8 cellular contexts compared by ENCODE assay signal in genomic region chr3:81419196-81419595, GRCh38.
DNase-seq lines count a peak whose midpoint lies in the region; ATAC-seq and TF ChIP-seq lines count a peak whose summit lies in the region.

No MANE protein-coding gene starts in this region.

- no peaks in the 10 kb centered on the region for H3K9me3 ChIP-seq in Peyer's patch
- no peaks in the 10 kb centered on the region for H3K9me3 ChIP-seq in gastroesophageal sphincter
- H3K9me3 ChIP-seq in stomach: no peaks in the 10 kb centered on the region
- H3K9me3 ChIP-seq in prostate gland: no peaks in the 10 kb centered on the region

- peak; percentile 76 for ATAC-seq in GM19351 (IDR thresholded peaks at IDR 0.05; ENCODE audit: unreplicated experiment)
- ATAC-seq in gastroesophageal sphincter: no peak
- no peak for ATAC-seq in GM19023 (IDR thresholded peaks at IDR 0.05; ENCODE audit: unreplicated experiment)
- no peak for ATAC-seq in omental fat pad (ENCODE audit: low FRiP score)

- 64 to 67% methylated on average over 1 of the region's 1 CpG for WGBS in gastroesophageal sphincter (ENCODE audit: low coverage in 1 of 2), 2 donors
- whole genome bisulfite sequencing in stomach, 5 donors: 52 to 85% (median 64%) methylated on average over 1 of the region's 1 CpG
- 73% methylated on average over 1 of the region's 1 CpG for WGBS in prostate gland

- TF ChIP-seq POLR2A in Peyer's patch (IDR thresholded peaks at IDR 0.05): no peak
- no peak for TF ChIP-seq POLR2A in gastroesophageal sphincter (IDR thresholded peaks at IDR 0.05)
- no peak for TF ChIP-seq POLR2A in stomach (IDR thresholded peaks at IDR 0.05)
- no peak for TF ChIP-seq POLR2A in prostate gland (IDR thresholded peaks at IDR 0.05)

- intact Hi-C loops in stomach (cut with DNase I; ENCODE audit: low total_unique reads): no loop called here
- intact Hi-C loops in prostate gland (cut with DNase I): no loop called here

- H3K36me3 ChIP-seq in Peyer's patch (no peaks in the 10 kb centered on the region), gastroesophageal sphincter (no peaks in the 10 kb centered on the region), stomach (no peaks in the 10 kb centered on the region), prostate gland (no peaks in the 10 kb centered on the region)

- H3K4me3 ChIP-seq in AG09309 (ENCODE audit: control insufficient read depth, low read depth, low read length): no peak overlapping the region
- no peak overlapping the region for H3K4me3 ChIP-seq in Peyer's patch
- H3K4me3 ChIP-seq in gastroesophageal sphincter: no peak overlapping the region
- H3K4me3 ChIP-seq in stomach: no peak overlapping the region
- H3K4me3 ChIP-seq in prostate gland: no peak overlapping the region

- TF ChIP-seq EP300 in gastroesophageal sphincter (IDR thresholded peaks at IDR 0.05) (no peak), stomach (IDR thresholded peaks at IDR 0.05) (no peak)

- DNase-seq in AG09309 (ENCODE audit: low read depth) (no peak), Peyer's patch (no peak), stomach (no peak), omental fat pad (ENCODE audit: low spot score) (no peak), prostate gland (ENCODE audit: low spot score) (no peak)

- no peaks in the 10 kb centered on the region for H3K4me1 ChIP-seq in Peyer's patch
- H3K4me1 ChIP-seq in gastroesophageal sphincter: no peaks in the 10 kb centered on the region
- no peaks in the 10 kb centered on the region for H3K4me1 ChIP-seq in stomach
- H3K4me1 ChIP-seq in prostate gland (replicated peaks): no peaks in the 10 kb centered on the region

- no peaks in the 10 kb centered on the region for H3K27me3 ChIP-seq in Peyer's patch
- H3K27me3 ChIP-seq in gastroesophageal sphincter: no peaks in the 10 kb centered on the region
- H3K27me3 ChIP-seq in stomach: no peaks in the 10 kb centered on the region
- no peaks in the 10 kb centered on the region for H3K27me3 ChIP-seq in prostate gland (replicated peaks; ENCODE audit: insufficient read depth)

- TF ChIP-seq CTCF in AG09309 (IDR thresholded peaks at IDR 0.05; ENCODE audit: control insufficient read depth, insufficient read depth, low read depth, low read length, missing control alignments) (peak; percentile 39), Peyer's patch (IDR thresholded peaks at IDR 0.05) (peak in 4 of 6 experiments; percentile 8 to 39 (median 26)), gastroesophageal sphincter (IDR thresholded peaks at IDR 0.05) (peak; percentile 22 to 58 (median 34)), stomach (IDR thresholded peaks at IDR 0.05) (no peak), omental fat pad (IDR thresholded peaks at IDR 0.05) (no peak), prostate gland (IDR thresholded peaks at IDR 0.05) (no peak)

- H3K27ac ChIP-seq in Peyer's patch (no peak overlapping the region), gastroesophageal sphincter (no peak overlapping the region), stomach (no peak overlapping the region), prostate gland (no peak overlapping the region)

Comparison
In these comparisons a context has a peak if more than half of its experiments do, and no peak if none do; other contexts are left out.
1. CTCF ChIP-seq: peak in AG09309 (single experiment), Peyer's patch (4 of 6) and gastroesophageal sphincter (4 of 4); none in stomach (0 of 7), omental fat pad (0 of 3) and prostate gland (0 of 4).